Comparison of ENCODE assay signal across 1 cellular context in the genomic region with DNA sequence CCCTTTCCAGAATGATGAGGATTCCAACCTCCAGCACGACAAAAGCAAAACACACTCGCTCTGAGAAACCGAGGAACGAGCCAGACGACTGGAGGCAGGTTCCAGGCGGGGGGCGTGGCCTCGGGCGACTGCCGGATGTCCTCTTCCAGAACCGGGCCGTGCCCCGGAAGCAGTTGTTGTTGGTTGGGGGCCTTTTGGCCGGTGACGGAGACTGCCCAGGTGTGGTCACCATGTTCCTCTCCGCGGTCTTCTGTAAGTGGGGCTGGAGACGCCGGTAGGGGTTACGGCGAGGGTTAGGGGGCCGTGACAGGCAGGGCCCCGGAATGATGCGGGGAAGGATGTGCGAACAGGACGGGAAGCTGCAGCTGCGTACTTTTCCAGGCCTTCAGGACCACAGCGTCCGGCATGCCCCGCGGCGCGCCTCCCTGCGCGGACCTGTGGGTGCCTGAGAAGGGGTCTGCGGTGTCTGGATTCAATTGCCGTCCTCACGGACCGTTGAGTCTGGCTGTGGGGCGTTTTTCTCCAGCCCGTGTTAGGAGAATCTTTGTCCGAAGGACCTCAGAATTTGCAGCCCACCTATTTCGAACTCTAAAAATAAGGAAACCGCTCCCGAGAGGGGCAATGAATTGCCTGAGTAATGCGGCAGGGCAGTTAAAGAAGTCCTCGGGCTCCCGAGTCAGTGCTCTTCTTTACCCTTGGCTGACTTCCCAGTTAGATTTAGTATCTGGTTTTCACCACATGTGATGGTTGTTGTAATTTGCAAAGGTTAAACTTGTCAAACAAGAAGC.
A peak's percentile ranks its signal among the peaks of the same experiment; 100 is the strongest.
TF ChIP-seq lines count a peak whose summit lies in the region.

A gene (plus strand): TSS at position 172 of the 788 bp plus-strand sequence. CDS start 59 bp downstream, at position 231.

TF ChIP-seq in HepG2, 621 proteins besides CTCF, POLR2A, EP300 and RAD21 (continued from another document):
- TF ChIP-seq, protein P1, sequence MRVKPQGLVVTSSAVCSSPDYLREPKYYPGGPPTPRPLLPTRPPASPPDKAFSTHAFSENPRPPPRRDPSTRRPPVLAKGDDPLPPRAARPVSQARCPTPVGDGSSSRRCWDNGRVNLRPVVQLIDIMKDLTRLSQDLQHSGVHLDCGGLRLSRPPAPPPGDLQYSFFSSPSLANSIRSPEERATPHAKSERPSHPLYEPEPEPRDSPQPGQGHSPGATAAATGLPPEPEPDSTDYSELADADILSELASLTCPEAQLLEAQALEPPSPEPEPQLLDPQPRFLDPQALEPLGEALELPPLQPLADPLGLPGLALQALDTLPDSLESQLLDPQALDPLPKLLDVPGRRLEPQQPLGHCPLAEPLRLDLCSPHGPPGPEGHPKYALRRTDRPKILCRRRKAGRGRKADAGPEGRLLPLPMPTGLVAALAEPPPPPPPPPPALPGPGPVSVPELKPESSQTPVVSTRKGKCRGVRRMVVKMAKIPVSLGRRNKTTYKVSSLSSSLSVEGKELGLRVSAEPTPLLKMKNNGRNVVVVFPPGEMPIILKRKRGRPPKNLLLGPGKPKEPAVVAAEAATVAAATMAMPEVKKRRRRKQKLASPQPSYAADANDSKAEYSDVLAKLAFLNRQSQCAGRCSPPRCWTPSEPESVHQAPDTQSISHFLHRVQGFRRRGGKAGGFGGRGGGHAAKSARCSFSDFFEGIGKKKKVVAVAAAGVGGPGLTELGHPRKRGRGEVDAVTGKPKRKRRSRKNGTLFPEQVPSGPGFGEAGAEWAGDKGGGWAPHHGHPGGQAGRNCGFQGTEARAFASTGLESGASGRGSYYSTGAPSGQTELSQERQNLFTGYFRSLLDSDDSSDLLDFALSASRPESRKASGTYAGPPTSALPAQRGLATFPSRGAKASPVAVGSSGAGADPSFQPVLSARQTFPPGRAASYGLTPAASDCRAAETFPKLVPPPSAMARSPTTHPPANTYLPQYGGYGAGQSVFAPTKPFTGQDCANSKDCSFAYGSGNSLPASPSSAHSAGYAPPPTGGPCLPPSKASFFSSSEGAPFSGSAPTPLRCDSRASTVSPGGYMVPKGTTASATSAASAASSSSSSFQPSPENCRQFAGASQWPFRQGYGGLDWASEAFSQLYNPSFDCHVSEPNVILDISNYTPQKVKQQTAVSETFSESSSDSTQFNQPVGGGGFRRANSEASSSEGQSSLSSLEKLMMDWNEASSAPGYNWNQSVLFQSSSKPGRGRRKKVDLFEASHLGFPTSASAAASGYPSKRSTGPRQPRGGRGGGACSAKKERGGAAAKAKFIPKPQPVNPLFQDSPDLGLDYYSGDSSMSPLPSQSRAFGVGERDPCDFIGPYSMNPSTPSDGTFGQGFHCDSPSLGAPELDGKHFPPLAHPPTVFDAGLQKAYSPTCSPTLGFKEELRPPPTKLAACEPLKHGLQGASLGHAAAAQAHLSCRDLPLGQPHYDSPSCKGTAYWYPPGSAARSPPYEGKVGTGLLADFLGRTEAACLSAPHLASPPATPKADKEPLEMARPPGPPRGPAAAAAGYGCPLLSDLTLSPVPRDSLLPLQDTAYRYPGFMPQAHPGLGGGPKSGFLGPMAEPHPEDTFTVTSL (CRISPR knock-in tag; IDR thresholded peaks at IDR 0.05; ENCODE audit: borderline replicate concordance), result 0 out of 2 replicates have a peak, but pooled peaks have one; percentile 54
- TF ChIP-seq PCBP1 (IDR thresholded peaks at IDR 0.05; ENCODE audit: borderline replicate concordance, low read depth, low read length) (peak; percentile 91; the same call in 1 of the 2 replicates), FOXC1 (CRISPR knock-in tag; IDR thresholded peaks at IDR 0.05; ENCODE audit: borderline replicate concordance) (peak; percentile 88), SAFB2 (CRISPR knock-in tag; IDR thresholded peaks at IDR 0.05; ENCODE audit: borderline replicate concordance, low read depth) (peak; percentile 29; the same call in 1 of the 2 replicates), GATAD2A (CRISPR knock-in tag; IDR thresholded peaks at IDR 0.05) (peak; percentile 55; the same call in 1 of the 2 replicates), SOX5 (CRISPR knock-in tag; IDR thresholded peaks at IDR 0.05; ENCODE audit: borderline replicate concordance) (peak; percentile 52; the same call in 1 of the 2 replicates), MAFK (conservative IDR thresholded peaks at IDR 0.05 in 1 of 2, IDR thresholded peaks at IDR 0.05 in 1 of 2; ENCODE audit: low read length in 2 of 2) (no peak), ZNF652 (CRISPR knock-in tag; IDR thresholded peaks at IDR 0.05; ENCODE audit: borderline replicate concordance, low read depth) (no peak), ZNF670 (CRISPR knock-in tag; IDR thresholded peaks at IDR 0.05; ENCODE audit: borderline replicate concordance) (peak; percentile 75; the same call in 1 of the 2 replicates), ZNF101 (CRISPR knock-in tag; IDR thresholded peaks at IDR 0.05; ENCODE audit: borderline replicate concordance, low read depth) (no peak), KAT2B (IDR thresholded peaks at IDR 0.05; ENCODE audit: borderline replicate concordance, low read depth, low read length) (no peak), FOXK1 (CRISPR knock-in tag; IDR thresholded peaks at IDR 0.05; ENCODE audit: borderline replicate concordance, low read depth) (peak; percentile 91), MEIS2 (CRISPR knock-in tag; IDR thresholded peaks at IDR 0.05) (peak; percentile 69; the same call in 1 of the 2 replicates), SUZ12 (IDR thresholded peaks at IDR 0.05; ENCODE audit: low read depth, low read length) (peak; percentile 35; the same call in 1 of the 2 replicates), NR2F2 (IDR thresholded peaks at IDR 0.05; ENCODE audit: borderline replicate concordance, low read depth) (peak; percentile 68; the same call in 1 of the 2 replicates), ZSCAN12 (CRISPR knock-in tag; IDR thresholded peaks at IDR 0.05) (peak; percentile 57; the same call in 1 of the 2 replicates), GPN1 (CRISPR knock-in tag; IDR thresholded peaks at IDR 0.05; ENCODE audit: borderline replicate concordance) (0 out of 2 replicates have a peak, but pooled peaks have one; percentile 51), ZNF530 (CRISPR knock-in tag; IDR thresholded peaks at IDR 0.05; ENCODE audit: low read depth) (no peak), SMAD1 (CRISPR knock-in tag; IDR thresholded peaks at IDR 0.05; ENCODE audit: borderline replicate concordance, low read depth) (peak; percentile 98; the same call in 1 of the 2 replicates), ZNF776 (CRISPR knock-in tag; IDR thresholded peaks at IDR 0.05) (no peak)
- TF ChIP-seq, protein P2, sequence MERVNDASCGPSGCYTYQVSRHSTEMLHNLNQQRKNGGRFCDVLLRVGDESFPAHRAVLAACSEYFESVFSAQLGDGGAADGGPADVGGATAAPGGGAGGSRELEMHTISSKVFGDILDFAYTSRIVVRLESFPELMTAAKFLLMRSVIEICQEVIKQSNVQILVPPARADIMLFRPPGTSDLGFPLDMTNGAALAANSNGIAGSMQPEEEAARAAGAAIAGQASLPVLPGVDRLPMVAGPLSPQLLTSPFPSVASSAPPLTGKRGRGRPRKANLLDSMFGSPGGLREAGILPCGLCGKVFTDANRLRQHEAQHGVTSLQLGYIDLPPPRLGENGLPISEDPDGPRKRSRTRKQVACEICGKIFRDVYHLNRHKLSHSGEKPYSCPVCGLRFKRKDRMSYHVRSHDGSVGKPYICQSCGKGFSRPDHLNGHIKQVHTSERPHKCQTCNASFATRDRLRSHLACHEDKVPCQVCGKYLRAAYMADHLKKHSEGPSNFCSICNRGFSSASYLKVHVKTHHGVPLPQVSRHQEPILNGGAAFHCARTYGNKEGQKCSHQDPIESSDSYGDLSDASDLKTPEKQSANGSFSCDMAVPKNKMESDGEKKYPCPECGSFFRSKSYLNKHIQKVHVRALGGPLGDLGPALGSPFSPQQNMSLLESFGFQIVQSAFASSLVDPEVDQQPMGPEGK (CRISPR knock-in tag; IDR thresholded peaks at IDR 0.05), result peak; percentile 91
- TF ChIP-seq, protein P3, sequence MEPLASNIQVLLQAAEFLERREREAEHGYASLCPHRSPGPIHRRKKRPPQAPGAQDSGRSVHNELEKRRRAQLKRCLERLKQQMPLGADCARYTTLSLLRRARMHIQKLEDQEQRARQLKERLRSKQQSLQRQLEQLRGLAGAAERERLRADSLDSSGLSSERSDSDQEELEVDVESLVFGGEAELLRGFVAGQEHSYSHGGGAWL (CRISPR knock-in tag; IDR thresholded peaks at IDR 0.05), result peak; percentile 95; the same call in 1 of the 2 replicates
